ENCODE assay signal across 22 cellular contexts in genomic region chr11:69411257-69411924, GRCh38.
"Had no signal": no experiment of that assay in that cellular context is flagged by ENCODE, and none has a peak within 500 bp of the region (broad histone marks: within the 10 kb centered on the region; RNA-seq: fewer than 3 reads in every experiment).

No MANE protein-coding gene starts in this region.

- H3K4me1 ChIP-seq: breast epithelium, foreskin keratinocyte, transverse colon had no signal

- H3K36me3 ChIP-seq: breast epithelium, transverse colon, vagina had no signal

- DNase-seq: activated CD4-positive, alpha-beta T cell treated with anti-CD3 and anti-CD28 coated beads, Interleukin-2, amount 10 ng/mL, durations not matched to agents 24 days and 14 days; activated CD8-positive, alpha-beta memory T cell treated with anti-CD3 and anti-CD28 coated beads, Interleukin-2, amount 50 U/mL, for 4 hours; activated CD8-positive, alpha-beta T cell treated with anti-CD3 and anti-CD28 coated beads, Interleukin-2, amount 10 ng/mL, durations not matched to agents 7 days and 5 days; activated naive CD4-positive, alpha-beta T cell treated with anti-CD3 and anti-CD28 coated beads for 36 hours; activated naive CD8-positive, alpha-beta T cell treated with anti-CD3 and anti-CD28 coated beads, Interleukin-2, amount 50 U/mL, for 24 hours; aorta; dermis blood vessel endothelial cell; kidney glomerular epithelial cell; mesendoderm; right cardiac atrium; small intestine; stimulated activated CD4-positive, alpha-beta T cell treated with anti-CD3 and anti-CD28 coated beads, Interleukin-4, amount 100 ng/mL, for 24 hours; stimulated activated naive CD4-positive, alpha-beta T cell treated with Interleukin-2 at 50 U/mL for 16 hours; substantia nigra; transverse colon had no signal

- H3K9me3 Mint-ChIP-seq: activated T-helper 2 cell treated with anti-CD3 and anti-CD28 coated beads, Interferon-gamma antibody, Interleukin-2, Interleukin-4, amounts not matched to agents 10 μg/mL and 5 μg/mL and 100 μg/mL, durations not matched to agents 14 hours and 24 hours and 36 hours; natural killer cell treated with Interleukin-12 subunit alpha and Interleukin-12 subunit beta and Interleukin-15 and Interleukin-18, amount 100 ng/mL, for 72 hours had no signal

- FAIRE-seq: small intestine, TTC549 had no signal

- H3K27me3 ChIP-seq: breast epithelium, transverse colon, vagina had no signal

- ATAC-seq: activated CD8-positive, alpha-beta T cell treated with anti-CD3 and anti-CD28 coated beads, Interleukin-2, amount 10 ng/mL, durations not matched to agents 7 days and 5 days; activated naive CD8-positive, alpha-beta T cell treated with anti-CD3 and anti-CD28 coated beads, Interleukin-2, amount 50 U/mL, for 24 hours; foreskin keratinocyte; WTC11 had no signal

- H3K27ac ChIP-seq: breast epithelium, foreskin keratinocyte, transverse colon, vagina had no signal

- H3K9me3 ChIP-seq: breast epithelium, transverse colon, vagina had no signal

- H3K4me3 Mint-ChIP-seq: activated CD4-positive, alpha-beta T cell treated with anti-CD3 and anti-CD28 coated beads, Interleukin-2, amount 10 ng/mL, durations not matched to agents 24 days and 14 days; activated CD8-positive, alpha-beta T cell treated with anti-CD3 and anti-CD28 coated beads, Interleukin-2, amount 10 ng/mL, durations not matched to agents 7 days and 5 days; activated naive CD4-positive, alpha-beta T cell treated with anti-CD3 and anti-CD28 coated beads for 36 hours; activated naive CD8-positive, alpha-beta T cell treated with anti-CD3 and anti-CD28 coated beads, Interleukin-2, amount 50 U/mL, for 24 hours; natural killer cell treated with Interleukin-12 subunit alpha and Interleukin-12 subunit beta and Interleukin-15 and Interleukin-18, amount 100 ng/mL, for 72 hours; WTC11 had no signal

- H3K4me3 ChIP-seq: breast epithelium, transverse colon, vagina had no signal

- H3K4me1 Mint-ChIP-seq: WTC11 had no signal

- H3K27ac Mint-ChIP-seq: activated CD4-positive, alpha-beta T cell treated with anti-CD3 and anti-CD28 coated beads, Interleukin-2, amount 10 ng/mL, durations not matched to agents 24 days and 14 days; activated CD8-positive, alpha-beta T cell treated with anti-CD3 and anti-CD28 coated beads, Interleukin-2, amount 10 ng/mL, durations not matched to agents 7 days and 5 days; activated naive CD4-positive, alpha-beta T cell treated with anti-CD3 and anti-CD28 coated beads for 36 hours; activated naive CD8-positive, alpha-beta T cell treated with anti-CD3 and anti-CD28 coated beads, Interleukin-2, amount 50 U/mL, for 24 hours; activated T-helper 2 cell treated with anti-CD3 and anti-CD28 coated beads, Interferon-gamma antibody, Interleukin-2, Interleukin-4, amounts not matched to agents 10 μg/mL and 5 μg/mL and 100 μg/mL, durations not matched to agents 14 hours and 24 hours and 36 hours; natural killer cell treated with Interleukin-12 subunit alpha and Interleukin-12 subunit beta and Interleukin-15 and Interleukin-18, amount 100 ng/mL, for 72 hours; WTC11 had no signal

- H3K36me3 Mint-ChIP-seq: natural killer cell treated with Interleukin-12 subunit alpha and Interleukin-12 subunit beta and Interleukin-15 and Interleukin-18, amount 100 ng/mL, for 72 hours had no signal
